ENCODE assay signal across 2 cellular contexts in the genomic region with DNA sequence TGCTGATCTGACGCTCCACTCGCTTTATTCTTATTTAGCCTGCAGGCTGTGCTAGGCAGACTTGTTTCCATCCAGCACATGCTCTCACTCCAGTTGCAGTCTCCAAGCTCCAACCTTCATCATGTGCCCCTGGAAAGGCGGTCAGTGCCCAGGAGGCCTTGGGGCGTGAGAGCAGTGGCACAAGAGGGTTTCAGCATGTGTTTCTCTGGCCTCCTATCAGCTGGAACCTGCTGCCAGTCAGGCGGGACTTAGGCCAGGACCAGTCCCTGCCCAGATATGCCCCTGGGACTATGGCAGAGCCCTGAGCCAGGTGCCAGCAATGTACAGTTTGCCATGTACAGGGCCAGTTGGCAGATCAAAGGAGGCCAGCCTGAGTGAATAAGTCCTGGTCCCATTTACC.
TF ChIP-seq lines count a peak whose summit lies in the region.

No MANE protein-coding gene starts in this region.

TF ChIP-seq in GM12891, 5 proteins besides CTCF, POLR2A, EP300 and RAD21 (continued from another document):
- TF ChIP-seq PAX5 (IDR thresholded peaks at IDR 0.05; ENCODE audit: insufficient read depth, low read length, severe bottlenecking) (no peak), POLR2AphosphoS5 (IDR thresholded peaks at IDR 0.05; ENCODE audit: low read depth, low read length) (no peak)

TF ChIP-seq in GM23338, 12 proteins besides CTCF, POLR2A, EP300 and RAD21:
- no peak for TF ChIP-seq ZNF462 (CRISPR knock-in tag; IDR thresholded peaks at IDR 0.05)
- TF ChIP-seq CREB1 (CRISPR knock-in tag; IDR thresholded peaks at IDR 0.05; ENCODE audit: low read depth), result no peak
- TF ChIP-seq EZH2phosphoT487 (IDR thresholded peaks at IDR 0.05; ENCODE audit: unreplicated experiment), result no peak
- TF ChIP-seq NANOG (IDR thresholded peaks at IDR 0.05; ENCODE audit: borderline replicate concordance), result no peak
- no peak for TF ChIP-seq EZH2 (IDR thresholded peaks at IDR 0.05; ENCODE audit: low read depth, unreplicated experiment)
- TF ChIP-seq REST (IDR thresholded peaks at IDR 0.05; ENCODE audit: unreplicated experiment), result no peak
- no peak for TF ChIP-seq STAT1 (IDR thresholded peaks at IDR 0.05; ENCODE audit: unreplicated experiment)
- no peak for TF ChIP-seq ETS1 (IDR thresholded peaks at IDR 0.05)
- TF ChIP-seq ZNF114 (CRISPR knock-in tag; IDR thresholded peaks at IDR 0.05), result no peak
- TF ChIP-seq JUNB (IDR thresholded peaks at IDR 0.05; ENCODE audit: unreplicated experiment), result no peak
- TF ChIP-seq ZNF331 (CRISPR knock-in tag; IDR thresholded peaks at IDR 0.05; ENCODE audit: low read depth), result no peak
- no peak for TF ChIP-seq POLR2AphosphoS5 (IDR thresholded peaks at IDR 0.05; ENCODE audit: low read depth)
